ENCODE assay signal across 9 cellular contexts in genomic region chr5:163727028-163727427, GRCh38.
DNase-seq lines count a peak whose midpoint lies in the region; ATAC-seq and TF ChIP-seq lines count a peak whose summit lies in the region.
"Had no signal": no experiment of that assay in that cellular context is flagged by ENCODE, and none has a peak within 500 bp of the region (broad histone marks: within the 10 kb centered on the region; RNA-seq: fewer than 3 reads in every experiment).

No MANE protein-coding gene starts in this region.

- ATAC-seq in GM19452 (IDR thresholded peaks at IDR 0.05; ENCODE audit: unreplicated experiment): peak; percentile 88
- peak; percentile 59 for ATAC-seq in HG02981 (IDR thresholded peaks at IDR 0.05; ENCODE audit: unreplicated experiment)
- ATAC-seq in upper lobe of right lung: peak; percentile 27
- ATAC-seq: K562, Panc1 had no signal

- DNase-seq in NCI-H82 treated with DMSO at 0.1 percent for 48 hours (lab: John Stamatoyannopoulos, UW; ENCODE audit: unreplicated experiment): peak; percentile 20
- no peak for DNase-seq in upper lobe of right lung
- DNase-seq in activated CD4-positive, alpha-beta T cell treated with anti-CD3 and anti-CD28 coated beads, Interleukin-2, amount 10 ng/mL, durations not matched to agents 24 days and 14 days: no peak
- DNase-seq in esophagus muscularis mucosa (ENCODE audit: extremely low spot score): no peak
- no peak for DNase-seq in right atrium auricular region (ENCODE audit: low spot score)

- no peaks in the 10 kb centered on the region for H3K27me3 Mint-ChIP-seq in activated CD4-positive, alpha-beta T cell treated with anti-CD3 and anti-CD28 coated beads, Interleukin-2, amount 10 ng/mL, durations not matched to agents 24 days and 14 days

- H3K4me3 Mint-ChIP-seq in activated CD4-positive, alpha-beta T cell treated with anti-CD3 and anti-CD28 coated beads, Interleukin-2, amount 10 ng/mL, durations not matched to agents 24 days and 14 days: no peak overlapping the region

- no peaks in the 10 kb centered on the region for H3K4me1 Mint-ChIP-seq in activated CD4-positive, alpha-beta T cell treated with anti-CD3 and anti-CD28 coated beads, Interleukin-2, amount 10 ng/mL, durations not matched to agents 24 days and 14 days

- no peak for TF ChIP-seq POLR2A in esophagus muscularis mucosa (IDR thresholded peaks at IDR 0.05; ENCODE audit: low read depth)

- H3K4me3 ChIP-seq in upper lobe of right lung (no peak overlapping the region), esophagus muscularis mucosa (no peak overlapping the region), right atrium auricular region (no peak overlapping the region)
- H3K4me3 ChIP-seq: K562 had no signal

- no peak overlapping the region for H3K27ac ChIP-seq in upper lobe of right lung
- H3K27ac ChIP-seq in esophagus muscularis mucosa (replicated peaks in 1 of 4): no peak overlapping the region
- no peak overlapping the region for H3K27ac ChIP-seq in right atrium auricular region

- WGBS in esophagus muscularis mucosa: 53% methylated on average over 4 of the region's 4 CpGs

- TF ChIP-seq CTCF in upper lobe of right lung (IDR thresholded peaks at IDR 0.05) (no peak), esophagus muscularis mucosa (IDR thresholded peaks at IDR 0.05) (no peak), right atrium auricular region (IDR thresholded peaks at IDR 0.05) (no peak)

- no peak overlapping the region for H3K27ac Mint-ChIP-seq in activated CD4-positive, alpha-beta T cell treated with anti-CD3 and anti-CD28 coated beads, Interleukin-2, amount 10 ng/mL, durations not matched to agents 24 days and 14 days

- no peaks in the 10 kb centered on the region for H3K9me3 Mint-ChIP-seq in activated CD4-positive, alpha-beta T cell treated with anti-CD3 and anti-CD28 coated beads, Interleukin-2, amount 10 ng/mL, durations not matched to agents 24 days and 14 days

- H3K9me3 ChIP-seq in upper lobe of right lung (no peaks in the 10 kb centered on the region), esophagus muscularis mucosa (no peaks in the 10 kb centered on the region), right atrium auricular region (no peaks in the 10 kb centered on the region)

- intact Hi-C loops in upper lobe of right lung (cut with DNase I) (no loop called here), esophagus muscularis mucosa (cut with DNase I) (no loop called here)
- intact Hi-C loops in activated CD4-positive, alpha-beta T cell treated with anti-CD3 and anti-CD28 coated beads, Interleukin-2, amount 10 ng/mL, durations not matched to agents 24 days and 14 days (cut with micrococcal nuclease): no loop called here

- no peak for TF ChIP-seq EP300 in esophagus muscularis mucosa (IDR thresholded peaks at IDR 0.05)

- H3K4me1 ChIP-seq in upper lobe of right lung (no peaks in the 10 kb centered on the region), esophagus muscularis mucosa (no peaks in the 10 kb centered on the region), right atrium auricular region (no peaks in the 10 kb centered on the region)

- no peaks in the 10 kb centered on the region for H3K36me3 Mint-ChIP-seq in activated CD4-positive, alpha-beta T cell treated with anti-CD3 and anti-CD28 coated beads, Interleukin-2, amount 10 ng/mL, durations not matched to agents 24 days and 14 days (ENCODE audit: low read depth)

- no peaks in the 10 kb centered on the region for H3K36me3 ChIP-seq in upper lobe of right lung
- no peaks in the 10 kb centered on the region for H3K36me3 ChIP-seq in esophagus muscularis mucosa
- no peaks in the 10 kb centered on the region for H3K36me3 ChIP-seq in right atrium auricular region

- H3K27me3 ChIP-seq in upper lobe of right lung: no peaks in the 10 kb centered on the region
- no peaks in the 10 kb centered on the region for H3K27me3 ChIP-seq in esophagus muscularis mucosa
- no peaks in the 10 kb centered on the region for H3K27me3 ChIP-seq in right atrium auricular region

Comparison
In these comparisons a context has a peak if more than half of its experiments do, and no peak if none do; other contexts are left out.
1. ATAC-seq: peak in every context shown above with its lines; median percentile 88 in GM19452; 59 in HG02981; 27 in upper lobe of right lung.